9 cellular contexts compared by ENCODE assay signal in the genomic region with DNA sequence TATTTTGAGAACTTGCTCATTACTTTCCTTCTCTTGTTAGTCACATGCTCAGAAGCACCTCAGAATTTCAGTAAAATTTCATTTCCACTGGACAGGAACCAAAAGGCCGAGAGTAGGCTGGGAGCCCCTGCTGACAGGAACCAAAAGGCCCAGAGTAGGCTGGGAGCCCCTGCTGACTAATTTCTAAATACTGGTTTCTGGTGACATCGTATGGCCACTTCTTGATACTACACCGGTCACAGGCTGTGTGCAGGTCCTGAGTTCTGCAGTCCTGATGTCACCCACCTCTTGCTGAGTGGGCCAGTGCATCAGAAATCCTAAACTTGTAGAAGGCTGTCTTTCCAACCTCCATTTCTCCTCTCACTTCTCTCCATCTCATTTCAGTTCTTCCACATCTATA. TPM values are rescaled to one million over a fixed set of nuclear protein-coding genes. Genes with fewer than 3 reads are reported as not detected.
DNase-seq lines count a peak whose midpoint lies in the region; ATAC-seq, FAIRE-seq and TF ChIP-seq lines count a peak whose summit lies in the region.
"Had no signal": no experiment of that assay in that cellular context is flagged by ENCODE, and none has a peak within 500 bp of the region (broad histone marks: within the 10 kb centered on the region; RNA-seq: fewer than 3 reads in every experiment).

No MANE protein-coding gene starts in this region.

- H4K20me1 ChIP-seq in PC-3 (ENCODE audit: low read length) = no peaks in the 10 kb centered on the region

- H3K4me3 Mint-ChIP-seq in activated CD4-positive, alpha-beta T cell treated with anti-CD3 and anti-CD28 coated beads for 36 hours = no peak overlapping the region
- H3K4me3 Mint-ChIP-seq in naive thymus-derived CD8-positive, alpha-beta T cell = no peak overlapping the region
- H3K4me3 Mint-ChIP-seq: stimulated activated naive CD8-positive, alpha-beta T cell treated with anti-CD3 and anti-CD28 coated beads, Interleukin-15, Interleukin-2, amounts not matched to agents 100 ng/mL and 50 ng/mL, for 24 hours had no signal

- H3K27me3 ChIP-seq in HL-60 (ENCODE audit: insufficient read depth, poor library complexity, severe bottlenecking) (peaks cover 13% of the 10 kb centered on the region), PC-3 (ENCODE audit: low read length) (no peaks in the 10 kb centered on the region)

- H3K27ac ChIP-seq in HL-60 (replicated peaks) = no peak overlapping the region
- no peak overlapping the region for H3K27ac ChIP-seq in PC-3 (ENCODE audit: low read length)

- no peaks in the 10 kb centered on the region for H3K9me3 Mint-ChIP-seq in activated CD4-positive, alpha-beta T cell treated with anti-CD3 and anti-CD28 coated beads for 36 hours (ENCODE audit: low read depth)
- H3K9me3 Mint-ChIP-seq in naive thymus-derived CD8-positive, alpha-beta T cell = no peaks in the 10 kb centered on the region
- H3K9me3 Mint-ChIP-seq: stimulated activated naive CD8-positive, alpha-beta T cell treated with anti-CD3 and anti-CD28 coated beads, Interleukin-15, Interleukin-2, amounts not matched to agents 100 ng/mL and 50 ng/mL, for 24 hours had no signal

- H3K27ac Mint-ChIP-seq in activated CD4-positive, alpha-beta T cell treated with anti-CD3 and anti-CD28 coated beads for 36 hours = no peak overlapping the region
- H3K27ac Mint-ChIP-seq in naive thymus-derived CD8-positive, alpha-beta T cell = no peak overlapping the region
- H3K27ac Mint-ChIP-seq: stimulated activated naive CD8-positive, alpha-beta T cell treated with anti-CD3 and anti-CD28 coated beads, Interleukin-15, Interleukin-2, amounts not matched to agents 100 ng/mL and 50 ng/mL, for 24 hours had no signal

- peaks cover 29% of the 10 kb centered on the region for H3K27me3 Mint-ChIP-seq in activated CD4-positive, alpha-beta T cell treated with anti-CD3 and anti-CD28 coated beads for 36 hours
- H3K27me3 Mint-ChIP-seq in naive thymus-derived CD8-positive, alpha-beta T cell = peaks cover 25 to 57% (median 40%) of the 10 kb centered on the region in 5 donors

- no peaks in the 10 kb centered on the region for H3K9me2 ChIP-seq in PC-3 (replicated peaks; ENCODE audit: low read length)

- H3K9ac ChIP-seq in PC-3 (ENCODE audit: low read length) = no peak overlapping the region

- H3K9me3 ChIP-seq in PC-3 (ENCODE audit: low read length) = no peaks in the 10 kb centered on the region

- CTCF ChIA-PET in activated CD4-positive, alpha-beta T cell treated with anti-CD3 and anti-CD28 coated beads for 36 hours (lab: Charles Lee) = no interaction called here
- CTCF ChIA-PET in PC-3 (lab: Charles Lee) = interaction anchor here (0.6 kb wide), 1 partner anchor 69 kb away, joined by 3 read pairs; no protein-coding TSS in a partner anchor

- H3K36me3 ChIP-seq in PC-3 (ENCODE audit: low read depth, low read length) = no peaks in the 10 kb centered on the region

- H3K4me1 ChIP-seq in PC-3 (ENCODE audit: insufficient read depth, low read length) = peaks cover 16% of the 10 kb centered on the region

- DNase-seq in activated CD4-positive, alpha-beta T cell treated with anti-CD3 and anti-CD28 coated beads for 36 hours = peak; percentile 39
- DNase-seq in activated CD4-positive, alpha-beta T cell treated with anti-CD3 and anti-CD28 coated beads, Interleukin-2, amount 50 U/mL, for 1 hour = no peak
- DNase-seq in HL-60 (ENCODE audit: low read depth in 1 of 2, low spot score in 1 of 2) (peak in 1 of 2 experiments; percentile 33), PC-3 (peak; percentile 79), ecto neural progenitor cell (ENCODE audit: low spot score) (peak; percentile 60), GM12892 (ENCODE audit: insufficient read length) (no peak)
- peak in 3 of 10 donors; percentile 19 to 30 (median 30) for DNase-seq in naive thymus-derived CD8-positive, alpha-beta T cell

- TF ChIP-seq CTCF in HL-60 (IDR thresholded peaks at IDR 0.05; ENCODE audit: insufficient read depth, low read length) (peak; percentile 64), PC-3 (conservative IDR thresholded peaks at IDR 0.05; ENCODE audit: low read depth, low read length) (peak; percentile 84)

- no peak overlapping the region for H3K4me2 ChIP-seq in PC-3 (ENCODE audit: low read length)

- H3K4me1 Mint-ChIP-seq in activated CD4-positive, alpha-beta T cell treated with anti-CD3 and anti-CD28 coated beads for 36 hours = no peaks in the 10 kb centered on the region
- no peaks in the 10 kb centered on the region for H3K4me1 Mint-ChIP-seq in naive thymus-derived CD8-positive, alpha-beta T cell

- POLR2A ChIA-PET in activated CD4-positive, alpha-beta T cell treated with anti-CD3 and anti-CD28 coated beads for 36 hours (lab: Charles Lee) = interaction anchor here (1.2 kb wide), 1 partner anchor 16 kb away, joined by 3 read pairs; no protein-coding TSS in a partner anchor
- POLR2A ChIA-PET in PC-3 (lab: Charles Lee; ENCODE audit: unreplicated experiment) = no interaction called here
- POLR2A ChIA-PET in naive thymus-derived CD8-positive, alpha-beta T cell (lab: Charles Lee) = no interaction called here

- H3F3A ChIP-seq in PC-3 (ENCODE audit: low read length, unreplicated experiment) = no peaks in the 10 kb centered on the region

- no peak for TF ChIP-seq POLR2A in GM12892 (IDR thresholded peaks at IDR 0.05; ENCODE audit: low read depth, low read length)

- BruUV-seq in PC-3 (replicated peaks; lab: Mats Ljungman, UMichigan) = no TSS peak

- no peaks in the 10 kb centered on the region for H3K79me2 ChIP-seq in PC-3 (ENCODE audit: low read length)

- no peaks in the 10 kb centered on the region for H3K36me3 Mint-ChIP-seq in activated CD4-positive, alpha-beta T cell treated with anti-CD3 and anti-CD28 coated beads for 36 hours (ENCODE audit: low read depth)
- H3K36me3 Mint-ChIP-seq in naive thymus-derived CD8-positive, alpha-beta T cell = no peaks in the 10 kb centered on the region

- H2AFZ ChIP-seq in PC-3 (ENCODE audit: low read length) = no peak overlapping the region

- intact Hi-C loops in activated CD4-positive, alpha-beta T cell treated with anti-CD3 and anti-CD28 coated beads for 36 hours (cut with DNase I, micrococcal nuclease) = loop anchor here in 1 of 2 experiments (2.0 kb wide), 1 partner anchor 642 kb away; no protein-coding TSS in a partner anchor
- intact Hi-C loops in PC-3 (cut with micrococcal nuclease) = loop anchor here (1.0 to 5.0 kb wide), 5 partner anchors 372 to 833 kb away; no protein-coding TSS in a partner anchor

- no peak for FAIRE-seq in GM12892 (lab: Jason Lieb, UNC)

- ATAC-seq in activated CD4-positive, alpha-beta T cell treated with anti-CD3 and anti-CD28 coated beads for 36 hours = peak; percentile 80
- ATAC-seq in GM21619 (IDR thresholded peaks at IDR 0.05; ENCODE audit: unreplicated experiment) = peak; percentile 95
- peak; percentile 98 for ATAC-seq in PC-3
- ATAC-seq in naive thymus-derived CD8-positive, alpha-beta T cell = peak; percentile 62 to 79

- no peak overlapping the region for H3K4me3 ChIP-seq in HL-60 (replicated peaks; ENCODE audit: insufficient read depth, low read length)
- no peak overlapping the region for H3K4me3 ChIP-seq in PC-3 (ENCODE audit: low read length)

RNA-seq across cellular contexts. Expression of gene EN1, which starts 17.7 kb away (rescaled TPM):
- not detected for total RNA-seq in activated CD4-positive, alpha-beta T cell treated with anti-CD3 and anti-CD28 coated beads for 36 hours
- total RNA-seq in PC-3 (2014; rRNA removed) = 2.3 and 3.2 TPM in 2 replicates
- total RNA-seq in naive thymus-derived CD8-positive, alpha-beta T cell = not detected
- polyA plus RNA-seq in naive thymus-derived CD8-positive, alpha-beta T cell = not detected
- not detected for polyA plus RNA-seq in GM12892 (2012; ENCODE audit: missing spikeins)

Comparison
In these comparisons a context has a peak if more than half of its experiments do, and no peak if none do; other contexts are left out.
1. DNase-seq: peak in activated CD4-positive, alpha-beta T cell treated with anti-CD3 and anti-CD28 coated beads for 36 hours (single experiment), PC-3 (single experiment) and ecto neural progenitor cell (single experiment); none in activated CD4-positive, alpha-beta T cell treated with anti-CD3 and anti-CD28 coated beads, Interleukin-2, amount 50 U/mL, for 1 hour (single experiment) and GM12892 (single experiment).
2. Peak in every context shown above with its lines, with median percentiles within 50 percentile points of each other: ATAC-seq.